18 cellular contexts compared by ENCODE assay signal in the genomic region with DNA sequence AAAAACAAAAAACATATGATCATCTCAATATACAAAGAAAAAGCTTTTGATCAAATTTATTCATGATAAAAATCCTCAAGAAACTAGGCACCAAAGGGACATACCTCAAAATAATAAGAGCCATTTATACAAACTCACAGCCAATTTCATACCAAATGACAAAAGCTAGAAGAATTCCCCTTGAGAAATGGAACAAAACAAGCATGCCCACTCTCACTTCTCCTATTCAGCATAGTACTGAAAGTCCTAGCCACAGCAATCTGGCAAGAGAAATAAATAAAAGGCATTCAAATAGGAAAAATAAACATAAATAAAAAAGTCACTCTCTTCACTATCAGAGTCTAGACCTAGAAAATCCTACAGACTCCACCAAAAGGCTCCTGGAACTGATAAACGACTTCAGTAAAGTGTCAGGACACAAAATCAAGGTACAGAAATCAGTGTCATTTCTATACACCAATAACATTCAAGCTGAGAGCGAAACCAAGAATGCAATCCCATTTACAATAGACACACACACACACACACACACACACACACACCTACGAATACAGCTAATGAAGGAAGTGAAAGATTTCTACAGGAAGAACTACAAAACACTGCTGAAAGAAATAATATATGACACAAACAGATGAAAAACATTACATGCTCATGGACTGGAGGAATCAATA.
"Had no signal": no experiment of that assay in that cellular context is flagged by ENCODE, and none has a peak within 500 bp of the region (broad histone marks: within the 10 kb centered on the region; RNA-seq: fewer than 3 reads in every experiment).

No MANE protein-coding gene starts in this region.

- H3K4me3 Mint-ChIP-seq: T-cell had no signal

- H3K9me3 ChIP-seq: SK-N-SH had no signal

- H3K27ac ChIP-seq: RWPE1 had no signal

- DNase-seq: KBM-7, NCI-H1092, NCI-H1436, NCI-H187, NCI-H2029, NCI-H2081 treated with DMSO at 0.1 percent for 48 hours, NCI-H226, NCI-H446, NCI-H510A, NCI-H524 treated with DMSO at 0.1 percent for 48 hours, NCI-H69, NCI-H774, SHP77, SK-N-SH, SW 1271, T-cell had no signal

- H3K36me3 Mint-ChIP-seq: T-cell had no signal

- H3K4me1 Mint-ChIP-seq: T-cell had no signal

- H3K27me3 Mint-ChIP-seq: T-cell had no signal

- H3K4me2 ChIP-seq: SK-N-SH had no signal

- FAIRE-seq: RCC 7860 had no signal

- H3K27ac Mint-ChIP-seq: T-cell had no signal

- ATAC-seq: T-cell had no signal

- H3K9ac ChIP-seq: SK-N-SH had no signal
